39 cellular contexts compared by ENCODE assay signal in genomic region chr5:145904743-145905142, GRCh38. TPM values are rescaled to one million over a fixed set of nuclear protein-coding genes. Genes with fewer than 3 reads are reported as not detected.
"Had no signal": no experiment of that assay in that cellular context is flagged by ENCODE, and none has a peak within 500 bp of the region (broad histone marks: within the 10 kb centered on the region; RNA-seq: fewer than 3 reads in every experiment).

No MANE protein-coding gene starts in this region.

- H3K27ac ChIP-seq: KMS-11 had no signal

- H3K27me3 ChIP-seq: MG63 had no signal

- H3K4me3 ChIP-seq: MG63 had no signal

- H3K9ac ChIP-seq: KMS-11 had no signal

- H3K4me2 ChIP-seq: KMS-11 had no signal

- DNase-seq: Kasumi-1, KG1, MG63, MM.1S, MV-4-11, NCI-H1048, NCI-H1092, NCI-H1092 treated with DMSO at 0.1 percent for 48 hours, NCI-H1105, NCI-H1105 treated with DMSO at 0.1 percent for 48 hours, NCI-H1417, NCI-H1417 treated with DMSO at 0.1 percent for 48 hours, NCI-H1436, NCI-H1436 treated with DMSO at 0.1 percent for 48 hours, NCI-H146, NCI-H1694, NCI-H1694 treated with DMSO at 0.1 percent for 48 hours, NCI-H187, NCI-H187 treated with DMSO at 0.1 percent for 48 hours, NCI-H1930, NCI-H2029, NCI-H2029 treated with DMSO at 0.1 percent for 48 hours, NCI-H2081, NCI-H2081 treated with DMSO at 0.1 percent for 48 hours, NCI-H2107, NCI-H2171, NCI-H2171 treated with DMSO at 0.1 percent for 48 hours, NCI-H2227 treated with DMSO at 0.1 percent for 48 hours, NCI-H226, NCI-H345, NCI-H446, NCI-H446 treated with DMSO at 0.1 percent for 48 hours, NCI-H510A treated with DMSO at 0.1 percent for 48 hours, NCI-H524 had no signal

- H3K36me3 ChIP-seq: MG63 had no signal

RNA-seq across cellular contexts. Expression of gene GRXCR2, which starts 31.9 kb away (rescaled TPM):
- total RNA-seq: LHCN-M2, M059J, MCF 10A, NCI-H460 had no signal
